In the genomic region with DNA sequence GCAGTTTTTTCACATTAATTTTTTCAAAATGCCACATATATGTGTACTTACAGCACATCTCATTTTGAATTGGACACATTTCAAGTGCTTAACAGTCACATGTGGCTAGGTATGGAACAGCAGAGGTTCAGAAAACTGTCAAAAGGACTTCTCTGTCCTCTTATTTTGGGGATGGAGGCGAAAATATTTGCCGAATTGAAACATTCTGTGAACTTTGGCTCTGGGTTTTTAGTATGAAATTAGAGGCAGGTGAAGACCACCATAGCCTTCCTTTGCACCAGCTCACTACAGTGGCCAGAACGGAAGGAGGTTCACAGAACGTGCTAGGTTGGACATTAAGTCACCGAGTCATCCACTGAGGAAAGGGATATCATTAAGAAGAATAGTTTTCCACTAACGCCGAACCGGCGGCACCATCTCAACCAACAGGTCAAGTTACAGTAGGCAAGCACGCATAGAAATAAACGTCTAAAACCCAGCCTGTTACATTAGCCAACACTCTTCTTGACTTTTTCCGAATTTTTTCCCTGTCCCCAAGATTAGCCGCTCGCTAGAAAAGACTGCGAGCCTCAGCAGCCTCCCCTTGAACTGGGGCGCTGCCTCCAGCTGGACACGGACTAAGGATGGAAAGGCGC, we compare ENCODE assay signal across 9 cellular contexts. TPM values are rescaled to one million over a fixed set of nuclear protein-coding genes. Genes with fewer than 3 reads are reported as not detected.
DNase-seq lines count a peak whose midpoint lies in the region; TF ChIP-seq lines count a peak whose summit lies in the region.
"Had no signal": no experiment of that assay in that cellular context is flagged by ENCODE, and none has a peak within 500 bp of the region (broad histone marks: within the 10 kb centered on the region; RNA-seq: fewer than 3 reads in every experiment).

No MANE protein-coding gene starts in this region.

- H2AFZ ChIP-seq in trophoblast cell (ENCODE audit: insufficient read depth, low read length, poor library complexity): peak overlapping the region; percentile 81

- H2BK5ac ChIP-seq in trophoblast cell (ENCODE audit: low read depth, low read length, poor library complexity): peak overlapping the region; percentile 52

- H3K23ac ChIP-seq in trophoblast cell (ENCODE audit: low read length): no peak overlapping the region

- H3K18ac ChIP-seq in trophoblast cell (ENCODE audit: low read length): peak overlapping the region; percentile 55

- POLR2A ChIA-PET in RWPE1 (lab: Yijun Ruan, JAX; ENCODE audit: low non-redundant PET): interaction anchor here (0.6 kb wide), 1 partner anchor 268 kb away, joined by 3 read pairs; no protein-coding TSS in a partner anchor

- TF ChIP-seq CTCF in RWPE1 (conservative IDR thresholded peaks at IDR 0.05; ENCODE audit: low read depth) (no peak), fibroblast of mammary gland (conservative IDR thresholded peaks at IDR 0.05; ENCODE audit: control insufficient read depth, insufficient read depth, low read depth, low read length) (no peak)

- no peak overlapping the region for H3K9ac ChIP-seq in trophoblast cell (ENCODE audit: low read length)

- peak overlapping the region; percentile 72 for H2BK120ac ChIP-seq in trophoblast cell (ENCODE audit: insufficient read depth, low read length, poor library complexity)

- H3K27ac ChIP-seq in RWPE1: peak overlapping the region; percentile 93
- H3K27ac ChIP-seq in trophoblast cell (ENCODE audit: low read depth, low read length): no peak overlapping the region

- CTCF ChIA-PET in RWPE1 (lab: Yijun Ruan, JAX): no interaction called here

- H3K36me3 ChIP-seq in trophoblast cell (ENCODE audit: control insufficient read depth in 1 of 2, insufficient read depth in 2 of 2, low read length in 2 of 2): no peaks in the 10 kb centered on the region

- H4K8ac ChIP-seq in trophoblast cell (ENCODE audit: low read depth, low read length): peak overlapping the region; percentile 77

- peak overlapping the region; percentile 14 for H3K14ac ChIP-seq in trophoblast cell (ENCODE audit: low read length)

- no peak overlapping the region for H2AK5ac ChIP-seq in trophoblast cell (ENCODE audit: low read length)

- H3K79me1 ChIP-seq in trophoblast cell (ENCODE audit: low read length): peaks cover 29% of the 10 kb centered on the region

- H3K79me2 ChIP-seq in trophoblast cell (ENCODE audit: control insufficient read depth, insufficient read depth, low read length, poor library complexity): peaks cover 17% of the 10 kb centered on the region

- H4K91ac ChIP-seq in trophoblast cell (ENCODE audit: low read depth, low read length): peak overlapping the region; percentile 47

- H3K4me3 ChIP-seq in fibroblast of mammary gland (ENCODE audit: control insufficient read depth, low read depth, low read length) (peak overlapping the region; percentile 81), trophoblast cell (ENCODE audit: low read depth, low read length) (peak overlapping the region; percentile 73)

- H3K9me3 ChIP-seq in trophoblast cell (ENCODE audit: insufficient read depth, low read depth, low read length): no peaks in the 10 kb centered on the region

- WGBS in trophoblast cell (ENCODE audit: extremely low coverage, insufficient coverage, insufficient read length): no CpG with 5 or more reads among the region's 18 CpGs

- H4K12ac ChIP-seq in trophoblast cell (ENCODE audit: low read depth, low read length): no peak overlapping the region

- H3K27me3 ChIP-seq in trophoblast cell (ENCODE audit: insufficient read depth, low read length): no peaks in the 10 kb centered on the region

- H2BK12ac ChIP-seq in trophoblast cell (ENCODE audit: low read length): peak overlapping the region; percentile 1

- in situ Hi-C loops in G401 (cut with HindIII; ENCODE audit: low sequenced_read_pairs): no loop called here

- H3K4ac ChIP-seq in trophoblast cell (ENCODE audit: low read depth, low read length): peak overlapping the region; percentile 8

- peak overlapping the region; percentile 85 for H3K4me2 ChIP-seq in trophoblast cell (ENCODE audit: low read length)

- H3K4me1 ChIP-seq in trophoblast cell (ENCODE audit: control insufficient read depth in 1 of 2, insufficient read depth in 2 of 2, low read length in 2 of 2): peaks cover 0 to 9% of the 10 kb centered on the region in 2 experiments

- DNase-seq in G401 (ENCODE audit: low spot score) (peak; percentile 44), RWPE1 (ENCODE audit: low spot score) (no peak), fibroblast of mammary gland (ENCODE audit: low read depth) (no peak), trophoblast cell (no peak), EL (no peak), middle frontal gyrus (ENCODE audit: extremely low spot score, low spot score) (no peak), HuH-7.5 (ENCODE audit: low spot score) (no peak), foreskin melanocyte (no peak)
- DNase-seq: NCI-H2029 had no signal

RNA-seq across cellular contexts. Expression of a gene that starts 1.8 kb away (rescaled TPM):
- 65.7 and 78.6 TPM in 2 replicates for total RNA-seq in G401 (2014; rRNA removed; shearing (Covaris generic))
- 103 and 108 TPM in 2 replicates for polyA plus RNA-seq in trophoblast cell (2013)
